ENCODE assay signal across 22 cellular contexts in the genomic region with DNA sequence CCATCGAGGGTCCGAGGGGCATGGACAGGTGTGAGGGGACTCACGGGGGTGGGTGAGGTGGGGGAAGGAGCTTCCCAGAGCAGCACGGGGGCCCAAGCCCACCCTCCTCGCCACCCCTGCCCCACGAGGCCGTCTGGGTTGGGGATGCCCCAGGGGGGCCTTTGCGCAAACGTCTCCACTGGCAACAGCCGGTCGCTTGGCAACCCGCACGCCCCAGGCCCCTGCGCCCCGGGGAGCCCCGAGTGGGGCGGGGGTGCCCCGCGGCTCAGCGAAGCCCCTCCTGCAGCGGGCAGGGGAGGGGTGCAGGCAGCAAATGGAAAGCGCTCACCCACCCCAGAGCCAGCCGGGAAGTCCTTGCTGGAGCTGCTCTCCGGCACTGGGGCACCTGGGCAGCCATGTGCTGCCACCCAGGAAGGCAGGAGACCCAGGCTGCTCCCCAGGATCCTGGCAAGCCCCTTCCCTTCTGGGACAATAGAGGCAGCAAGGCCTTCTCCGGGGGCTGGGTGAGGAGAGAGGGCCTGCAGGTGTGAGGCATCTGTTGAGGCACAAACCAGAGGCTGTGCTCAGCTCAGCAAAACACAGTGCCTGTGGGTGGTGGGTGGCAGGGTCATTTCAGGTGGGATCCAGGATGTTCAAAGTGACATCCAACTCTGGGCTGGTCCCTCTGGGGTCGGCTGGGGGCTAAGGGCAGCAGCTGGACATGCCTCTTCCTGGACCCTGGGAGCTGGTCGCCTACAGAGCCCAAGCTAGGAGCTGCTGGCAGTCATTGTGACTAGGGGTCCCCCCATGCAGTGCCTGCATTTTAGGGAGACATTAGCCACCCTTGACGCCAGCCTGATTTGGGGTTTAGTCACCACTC.
DNase-seq lines count a peak whose midpoint lies in the region; TF ChIP-seq lines count a peak whose summit lies in the region.
"Had no signal": no experiment of that assay in that cellular context is flagged by ENCODE, and none has a peak within 500 bp of the region (broad histone marks: within the 10 kb centered on the region; RNA-seq: fewer than 3 reads in every experiment).

No MANE protein-coding gene starts in this region.

- H3K4me1 ChIP-seq in esophagus squamous epithelium (peaks cover 31 to 62% (median 31%) of the 10 kb centered on the region in 3 donors), stomach (peaks cover 38 to 68% (median 62%) of the 10 kb centered on the region in 4 donors)

- H3K27me3 ChIP-seq in esophagus squamous epithelium, result peaks cover 0 to 82% (median 2%) of the 10 kb centered on the region in 4 donors
- H3K27me3 ChIP-seq in stomach, result peaks cover 0 to 80% (median 19%) of the 10 kb centered on the region in 3 donors
- H3K27me3 ChIP-seq: ovary, right atrium auricular region had no signal

- TF ChIP-seq EP300 in stomach (IDR thresholded peaks at IDR 0.05), result no peak

- H3K4me3 ChIP-seq in LNCaP clone FGC (ENCODE audit: low read depth, low read length) (peak overlapping the region; percentile 56), esophagus squamous epithelium (peak overlapping the region; percentile 8 to 40 (median 35)), stomach (peak overlapping the region; percentile 30 to 42 (median 40))
- H3K4me3 ChIP-seq: ovary, right atrium auricular region had no signal

- no peaks in the 10 kb centered on the region for H3K36me3 ChIP-seq in esophagus squamous epithelium
- no peaks in the 10 kb centered on the region for H3K36me3 ChIP-seq in stomach
- H3K36me3 ChIP-seq: ovary, right atrium auricular region had no signal

- WGBS in esophagus squamous epithelium, 2 donors, result 35 to 60% methylated on average over 1 to 10 of the region's 28 CpGs
- WGBS in stomach, 5 donors, result 24 to 50% (median 31%) methylated on average over 14 to 28 of the region's 28 CpGs

- DNase-seq in LNCaP clone FGC (ENCODE audit: low read depth), result no peak
- peak; percentile 44 for DNase-seq in RPMI8226
- no peak for DNase-seq in esophagus squamous epithelium (lab: John Stamatoyannopoulos, UW)
- DNase-seq in stomach, result no peak
- DNase-seq in epidermal melanocyte (ENCODE audit: insufficient read length, low spot score), result no peak
- DNase-seq in activated naive CD4-positive, alpha-beta T cell treated with Interleukin-2 at 50 U/mL for 16 hours, result no peak
- no peak for DNase-seq in activated CD4-positive, alpha-beta T cell treated with anti-CD3 and anti-CD28 coated beads for 4 hours
- DNase-seq: activated CD4-positive, alpha-beta T cell treated with anti-CD3 and anti-CD28 coated beads, Interleukin-2, amount 50 U/mL, for 4 hours; activated CD8-positive, alpha-beta memory T cell treated with anti-CD3 and anti-CD28 coated beads, Interleukin-2, amount 50 U/mL, for 4 hours; activated naive CD8-positive, alpha-beta T cell treated with anti-CD3 and anti-CD28 coated beads, Interleukin-2, amount 50 U/mL, for 24 hours; AML-193; DMS79; glutamatergic neuron; mesenchymal stem cell; naive thymus-derived CD4-positive, alpha-beta T cell; NCI-H2081 treated with DMSO at 0.1 percent for 48 hours; NCI-H510A; stimulated activated CD8-positive, alpha-beta memory T cell treated with anti-CD3 and anti-CD28 coated beads, Interleukin-4, amount 100 ng/mL, for 48 hours; T-helper 2 cell had no signal

- intact Hi-C loops in esophagus squamous epithelium (cut with DNase I), result no loop called here
- intact Hi-C loops in stomach (cut with DNase I; ENCODE audit: low total_unique reads), result loop anchor here (10.0 kb wide), 1 partner anchor 115 kb away; no protein-coding TSS in a partner anchor

- H3K27ac ChIP-seq in esophagus squamous epithelium, result peak overlapping the region; percentile 31 to 87 (median 75)
- H3K27ac ChIP-seq in stomach, result peak overlapping the region; percentile 80 to 86 (median 83)
- H3K27ac ChIP-seq: ovary, right atrium auricular region had no signal

- H3K9me3 ChIP-seq in esophagus squamous epithelium, result no peaks in the 10 kb centered on the region
- no peaks in the 10 kb centered on the region for H3K9me3 ChIP-seq in stomach
- H3K9me3 ChIP-seq: ovary, right atrium auricular region, SK-N-SH had no signal

- TF ChIP-seq POLR2A in esophagus squamous epithelium (IDR thresholded peaks at IDR 0.05) (no peak), stomach (IDR thresholded peaks at IDR 0.05) (no peak)

- TF ChIP-seq CTCF in LNCaP clone FGC (IDR thresholded peaks at IDR 0.05; ENCODE audit: control insufficient read depth, extremely low read depth, insufficient read depth), result no peak
- TF ChIP-seq CTCF in esophagus squamous epithelium (IDR thresholded peaks at IDR 0.05), result no peak
- no peak for TF ChIP-seq CTCF in stomach (IDR thresholded peaks at IDR 0.05)
